ENCODE assay signal across 8 cellular contexts in the genomic region with DNA sequence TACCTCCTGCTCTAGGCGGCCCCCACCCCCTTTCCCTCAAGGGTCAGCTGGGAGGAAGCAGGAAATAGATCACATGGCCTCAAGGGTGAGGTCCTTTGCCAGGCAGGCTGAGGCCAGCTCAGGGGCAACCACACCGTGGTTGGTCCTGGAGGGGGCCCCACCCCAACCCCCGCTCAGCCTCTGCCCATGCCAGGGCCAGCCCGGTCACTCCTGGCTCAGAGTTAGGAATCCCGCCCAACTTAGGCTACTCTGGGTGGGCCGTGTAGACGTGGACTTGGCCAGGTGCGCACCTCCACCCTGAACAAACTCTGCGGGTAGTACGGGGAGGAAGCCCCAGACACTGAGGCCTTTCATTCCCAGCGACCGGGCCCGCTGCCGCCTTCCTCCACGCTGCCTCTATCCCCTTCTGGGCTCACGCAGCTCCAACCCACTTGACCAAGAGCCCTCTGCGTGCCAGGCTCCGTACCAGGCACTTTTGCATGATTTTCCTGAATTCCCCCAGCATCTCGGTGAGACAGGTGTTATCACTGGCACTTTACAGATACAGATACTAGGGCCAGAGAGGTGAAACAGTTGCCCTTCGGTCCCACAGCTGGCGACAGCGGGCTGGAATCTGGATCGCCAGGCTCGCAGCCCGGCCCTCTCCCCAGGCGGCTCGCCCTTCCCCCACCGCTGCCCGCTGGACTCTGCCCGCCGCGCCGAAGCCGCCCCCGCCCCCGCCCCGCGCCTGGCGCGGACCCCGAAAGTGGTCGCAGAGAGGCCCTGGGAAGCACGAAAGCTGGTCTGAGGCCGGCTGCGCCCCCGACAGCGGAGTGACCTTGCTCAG.
DNase-seq lines count a peak whose midpoint lies in the region; ATAC-seq and TF ChIP-seq lines count a peak whose summit lies in the region.

No MANE protein-coding gene starts in this region.

- peaks cover 10% of the 10 kb centered on the region for H3K4me1 Mint-ChIP-seq in nephron

- no peak for ATAC-seq in HG03159 (IDR thresholded peaks at IDR 0.05; ENCODE audit: unreplicated experiment)

- H3K9me3 Mint-ChIP-seq in nephron = no peaks in the 10 kb centered on the region

- H3K4me3 Mint-ChIP-seq in nephron = peak overlapping the region; percentile 90 to 94 (median 92)

- H3K27ac ChIP-seq in C4-2B = peak overlapping the region; percentile 96

- TF ChIP-seq CTCF in C4-2B (conservative IDR thresholded peaks at IDR 0.05) (no peak), nephron (IDR thresholded peaks at IDR 0.05; ENCODE audit: unreplicated experiment in 3 of 3) (no peak)

- H3K27me3 Mint-ChIP-seq in nephron (ENCODE audit: low read depth) = peaks cover 3% of the 10 kb centered on the region

- DNase-seq in GM19240 (ENCODE audit: insufficient read length, low spot score) (peak; percentile 33), HuH-7 (ENCODE audit: low spot score) (peak; percentile 49), fibroblast of gingiva (ENCODE audit: low read depth) (peak; percentile 43)
- DNase-seq in activated CD4-positive, alpha-beta T cell treated with anti-CD3 and anti-CD28 coated beads, Interleukin-2, amount 50 U/mL, for 48 hours = peak; percentile 57 to 58
- DNase-seq in stimulated activated naive CD4-positive, alpha-beta T cell treated with Interleukin-2 at 50 U/mL for 16 hours (lab: John Stamatoyannopoulos, UW) = no peak

- H3K27ac Mint-ChIP-seq in nephron = peak overlapping the region; percentile 63 to 96 (median 92)

- peaks cover 20% of the 10 kb centered on the region for H3K36me3 Mint-ChIP-seq in nephron (ENCODE audit: low read depth)
